21 cellular contexts compared by ENCODE assay signal in genomic region chr6:169571123-169571962, GRCh38.
DNase-seq lines count a peak whose midpoint lies in the region; ATAC-seq, FAIRE-seq and TF ChIP-seq lines count a peak whose summit lies in the region.
"Had no signal": no experiment of that assay in that cellular context is flagged by ENCODE, and none has a peak within 500 bp of the region (broad histone marks: within the 10 kb centered on the region; RNA-seq: fewer than 3 reads in every experiment).

No MANE protein-coding gene starts in this region.

- no peaks in the 10 kb centered on the region for H3K27me3 ChIP-seq in astrocyte (ENCODE audit: insufficient read depth, low read length)
- H3K27me3 ChIP-seq in A673 (replicated peaks; ENCODE audit: insufficient read depth, low read depth, low read length, poor library complexity), result no peaks in the 10 kb centered on the region
- H3K27me3 ChIP-seq: brain microvascular endothelial cell, suprapubic skin had no signal

- ATAC-seq in A549 (no peak), HG03175 (IDR thresholded peaks at IDR 0.05; ENCODE audit: unreplicated experiment) (no peak)
- ATAC-seq: CD8-positive, alpha-beta T cell; effector memory CD8-positive, alpha-beta T cell had no signal

- DNase-seq in A549 (ENCODE audit: low read depth in 1 of 2, low spot score in 1 of 2), result peak; percentile 2 to 18
- DNase-seq in HT1080 (ENCODE audit: low read depth), result peak; percentile 42
- DNase-seq in astrocyte (ENCODE audit: low read depth), result peak; percentile 90
- DNase-seq in glomerular endothelial cell (ENCODE audit: extremely low read depth, low read depth, low spot score), result peak; percentile 14
- DNase-seq in A673 (ENCODE audit: low spot score), result no peak
- DNase-seq in glomerular visceral epithelial cell (ENCODE audit: extremely low spot score), result no peak
- no peak for DNase-seq in posterior cingulate gyrus
- DNase-seq: ACHN; activated naive CD4-positive, alpha-beta T cell; brain microvascular endothelial cell; CD8-positive, alpha-beta T cell; effector memory CD8-positive, alpha-beta T cell; glutamatergic neuron; kidney; NCI-H2029 treated with DMSO at 0.1 percent for 48 hours; NCI-H526 treated with DMSO at 0.1 percent for 48 hours had no signal

- no peaks in the 10 kb centered on the region for H3K36me3 ChIP-seq in astrocyte (ENCODE audit: insufficient read depth, low read length)
- H3K36me3 ChIP-seq in A673 (ENCODE audit: insufficient read depth, low read length, poor library complexity, severe bottlenecking), result no peaks in the 10 kb centered on the region
- H3K36me3 ChIP-seq: brain microvascular endothelial cell, suprapubic skin had no signal

- peak overlapping the region in 1 of 2 experiments; percentile 67; a peak in 3 of 6 replicates for H3K27ac ChIP-seq in A549
- peak overlapping the region; percentile 61 for H3K27ac ChIP-seq in astrocyte (ENCODE audit: low read depth, low read length)
- H3K27ac ChIP-seq in A673 (ENCODE audit: low read depth, low read length, poor library complexity, severe bottlenecking), result no peak overlapping the region
- H3K27ac ChIP-seq: brain microvascular endothelial cell, parathyroid adenoma, suprapubic skin had no signal

- no peak for TF ChIP-seq EP300 in A549 (IDR thresholded peaks at IDR 0.05)

- no peak for FAIRE-seq in A549 (lab: Jason Lieb, UNC)
- FAIRE-seq in astrocyte (lab: Jason Lieb, UNC), result no peak
- FAIRE-seq: G401.6, kidney had no signal

- H3K36me3 Mint-ChIP-seq in astrocyte (ENCODE audit: low read depth, unreplicated experiment), result peaks cover 2% of the 10 kb centered on the region

- CTCF ChIA-PET in A549 (lab: Yijun Ruan, JAX) (interaction anchor here (0.9 kb wide), 1 partner anchor 614 kb away, joined by 4 read pairs; no protein-coding TSS in a partner anchor), A673 (lab: Charles Lee) (no interaction called here)

- POLR2A ChIA-PET in A549 (lab: Yijun Ruan, JAX) (no interaction called here), A673 (lab: Charles Lee; ENCODE audit: low non-redundant PET) (no interaction called here)

- WGBS in A549 (ENCODE audit: missing lambda C conversion rate), result 66% methylated on average over 12 of the region's 12 CpGs

- H3K79me2 ChIP-seq in astrocyte (ENCODE audit: insufficient read depth, low read length), result no peaks in the 10 kb centered on the region
- H3K79me2 ChIP-seq: parathyroid adenoma had no signal

- H4K20me1 ChIP-seq in astrocyte (ENCODE audit: insufficient read depth, low read length), result no peaks in the 10 kb centered on the region

- TF ChIP-seq CTCF in A549 (IDR thresholded peaks at IDR 0.05) (no peak), astrocyte (IDR thresholded peaks at IDR 0.05; ENCODE audit: insufficient read depth, low read depth, low read length) (no peak), A673 (conservative IDR thresholded peaks at IDR 0.05; ENCODE audit: low read depth, low read length) (no peak)

- H3K9ac ChIP-seq in astrocyte (ENCODE audit: low read length), result no peak overlapping the region
- H3K9ac ChIP-seq: parathyroid adenoma had no signal

- no TSS peak for BruUV-seq in A673 (replicated peaks; lab: Mats Ljungman, UMichigan)

- no peak for TF ChIP-seq RAD21 in A549 (conservative IDR thresholded peaks at IDR 0.05 in 1 of 2, IDR thresholded peaks at IDR 0.05 in 1 of 2)

- no peak for TF ChIP-seq POLR2A in A549 (IDR thresholded peaks at IDR 0.05; ENCODE audit: low read length)

- no peak overlapping the region for H3K4me3 Mint-ChIP-seq in astrocyte (ENCODE audit: unreplicated experiment)
- H3K4me3 Mint-ChIP-seq: CD8-positive, alpha-beta T cell; effector memory CD8-positive, alpha-beta T cell; T-helper 1 cell treated with Interleukin-12 subunit alpha and Interleukin-12 subunit beta and Interleukin-4 antibody, amounts not matched to agents 30 μg/mL and 1 μg/mL, for 36 hours had no signal

- no peak overlapping the region for H3K4me3 ChIP-seq in A549
- no peak overlapping the region for H3K4me3 ChIP-seq in astrocyte (ENCODE audit: insufficient read depth, low read depth, low read length)
- no peak overlapping the region for H3K4me3 ChIP-seq in A673 (ENCODE audit: low read depth, low read length, poor library complexity, severe bottlenecking)
- H3K4me3 ChIP-seq: suprapubic skin had no signal

- H3K4me1 ChIP-seq in A549 (peaks cover 8% of the 10 kb centered on the region; the same call in 2 of the 3 replicates), astrocyte (ENCODE audit: insufficient read depth, low read length) (peaks cover 10% of the 10 kb centered on the region), A673 (ENCODE audit: insufficient read depth, low read length, poor library complexity, severe bottlenecking) (no peaks in the 10 kb centered on the region)
- H3K4me1 ChIP-seq: parathyroid adenoma, suprapubic skin had no signal

- no peaks in the 10 kb centered on the region for H3K27me3 Mint-ChIP-seq in astrocyte (ENCODE audit: low read depth, unreplicated experiment)
- H3K27me3 Mint-ChIP-seq: effector memory CD8-positive, alpha-beta T cell had no signal

- H3K9me3 Mint-ChIP-seq in astrocyte (ENCODE audit: unreplicated experiment), result no peaks in the 10 kb centered on the region
- H3K9me3 Mint-ChIP-seq: CD8-positive, alpha-beta T cell; effector memory CD8-positive, alpha-beta T cell; T-helper 1 cell treated with Interleukin-12 subunit alpha and Interleukin-12 subunit beta and Interleukin-4 antibody, amounts not matched to agents 30 μg/mL and 1 μg/mL, for 36 hours had no signal

- H3K4me2 ChIP-seq in A549, result peak overlapping the region; percentile 39; the same call in 2 of the 3 replicates
- H3K4me2 ChIP-seq in astrocyte (ENCODE audit: low read length), result peak overlapping the region; percentile 60

- peak overlapping the region; percentile 30 for H3K27ac Mint-ChIP-seq in astrocyte (ENCODE audit: unreplicated experiment)
- H3K27ac Mint-ChIP-seq: CD8-positive, alpha-beta T cell; effector memory CD8-positive, alpha-beta T cell; T-helper 1 cell treated with Interleukin-12 subunit alpha and Interleukin-12 subunit beta and Interleukin-4 antibody, amounts not matched to agents 30 μg/mL and 1 μg/mL, for 36 hours had no signal

- intact Hi-C loops in A673 (cut with micrococcal nuclease; ENCODE audit: unreplicated experiment) (no loop called here), posterior cingulate gyrus (cut with DNase I) (no loop called here)

- H3K9me3 ChIP-seq in A549 (no peaks in the 10 kb centered on the region), astrocyte (ENCODE audit: insufficient read depth, low read depth, low read length) (no peaks in the 10 kb centered on the region), A673 (ENCODE audit: low read depth, low read length, poor library complexity, severe bottlenecking) (no peaks in the 10 kb centered on the region)
- H3K9me3 ChIP-seq: suprapubic skin had no signal

- peaks cover 1% of the 10 kb centered on the region for H3K4me1 Mint-ChIP-seq in astrocyte (ENCODE audit: low read depth, unreplicated experiment)

- no peak overlapping the region for H2AFZ ChIP-seq in astrocyte (ENCODE audit: low read depth, low read length)
- H2AFZ ChIP-seq: parathyroid adenoma had no signal

TF ChIP-seq in A549, 52 proteins besides CTCF, POLR2A, EP300 and RAD21:
- TF ChIP-seq GATA3 (IDR thresholded peaks at IDR 0.05; ENCODE audit: borderline replicate concordance) (peak; percentile 55; the same call in 1 of the 2 replicates), ZNF302 (CRISPR knock-in tag; IDR thresholded peaks at IDR 0.05) (no peak)

Comparison
In these comparisons a context has a peak if more than half of its experiments do, and no peak if none do; other contexts are left out.
1. DNase-seq: peak in A549 (2 of 2), HT1080 (single experiment), astrocyte (single experiment) and glomerular endothelial cell (single experiment); none in A673 (single experiment), glomerular visceral epithelial cell (single experiment) and posterior cingulate gyrus (0 of 10).